Comparison of ENCODE assay signal across 20 cellular contexts in the genomic region with DNA sequence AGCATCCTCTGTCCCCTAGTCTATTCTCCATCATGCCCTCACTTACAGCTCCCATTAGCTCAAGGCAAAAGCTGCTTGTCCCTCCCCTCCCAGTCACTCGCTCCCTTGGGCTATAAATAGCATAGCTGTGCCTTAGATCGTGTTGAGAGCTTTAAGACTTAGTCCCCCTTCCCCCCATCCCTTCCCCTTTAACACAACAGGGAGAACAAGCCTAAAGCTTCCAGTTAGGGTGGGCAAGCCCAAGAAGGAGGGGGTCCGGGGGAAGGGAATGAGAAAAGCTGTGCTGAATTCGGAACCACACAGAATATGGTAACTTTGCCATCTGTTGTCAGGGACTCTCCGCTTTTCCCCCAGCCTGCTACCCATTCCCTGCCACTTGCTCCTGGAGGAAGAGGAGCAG. TPM values are rescaled to one million over a fixed set of nuclear protein-coding genes. Genes with fewer than 3 reads are reported as not detected.
A peak's percentile ranks its signal among the peaks of the same experiment; 100 is the strongest.
DNase-seq lines count a peak whose midpoint lies in the region; ATAC-seq and TF ChIP-seq lines count a peak whose summit lies in the region.
"Had no signal": no experiment of that assay in that cellular context is flagged by ENCODE, and none has a peak within 500 bp of the region (broad histone marks: within the 10 kb centered on the region; RNA-seq: fewer than 3 reads in every experiment).

No MANE protein-coding gene starts in this region.

- no peak overlapping the region for H4K8ac ChIP-seq in trophoblast cell (ENCODE audit: low read depth, low read length)

- ATAC-seq in HCT116, result no peak
- ATAC-seq in right cardiac atrium, result peak; percentile 69 to 78
- no peak for ATAC-seq in HG02588 (IDR thresholded peaks at IDR 0.05; ENCODE audit: unreplicated experiment)
- ATAC-seq in GM19463 (IDR thresholded peaks at IDR 0.05; ENCODE audit: unreplicated experiment), result no peak
- no peak for ATAC-seq in GM18858 (IDR thresholded peaks at IDR 0.05; ENCODE audit: unreplicated experiment)
- no peak for ATAC-seq in activated CD4-positive, CD25-positive, alpha-beta regulatory T cell treated with anti-CD3 and anti-CD28 coated beads, Interleukin-2, amount 50 U/mL, for 24 hours
- ATAC-seq: CD8-positive, alpha-beta T cell; sciatic nerve had no signal

- H3K9me2 ChIP-seq in HCT116 (ENCODE audit: insufficient read depth), result no peaks in the 10 kb centered on the region

- DNase-seq in HCT116 (ENCODE audit: low read depth, low spot score) (no peak), right cardiac atrium (no peak), trophoblast cell (no peak)
- DNase-seq: activated CD4-positive, alpha-beta memory T cell treated with anti-CD3 and anti-CD28 coated beads, Interleukin-2, amount 10 ng/mL, durations not matched to agents 7 days and 5 days; activated effector memory CD4-positive, alpha-beta T cell treated with Interleukin-2 at 50 U/mL for 16 hours; brain microvascular endothelial cell; CD8-positive, alpha-beta T cell; immature natural killer cell; KG1; naive B cell; NCI-H1417 treated with DMSO at 0.1 percent for 48 hours; NCI-H510A treated with DMSO at 0.1 percent for 48 hours; Peyer's patch; T-helper 2 cell had no signal

- H3K18ac ChIP-seq in trophoblast cell (ENCODE audit: low read length), result no peak overlapping the region

- no peaks in the 10 kb centered on the region for H3K27me3 ChIP-seq in HCT116 (ENCODE audit: insufficient read depth, low read length)
- H3K27me3 ChIP-seq in right cardiac atrium (ENCODE audit: control insufficient read depth, insufficient read depth), result no peaks in the 10 kb centered on the region
- no peaks in the 10 kb centered on the region for H3K27me3 ChIP-seq in trophoblast cell (ENCODE audit: insufficient read depth, low read length)
- H3K27me3 ChIP-seq: brain microvascular endothelial cell, Peyer's patch had no signal

- H3K79me2 ChIP-seq in HCT116 (ENCODE audit: insufficient read depth, low read length) (no peaks in the 10 kb centered on the region), trophoblast cell (ENCODE audit: control insufficient read depth, insufficient read depth, low read length, poor library complexity) (no peaks in the 10 kb centered on the region)

- H2AK5ac ChIP-seq in trophoblast cell (ENCODE audit: low read length), result no peak overlapping the region

- peak overlapping the region; percentile 11; the same call in 1 of the 2 replicates for H3K4me2 ChIP-seq in HCT116 (ENCODE audit: low read length)
- no peak overlapping the region for H3K4me2 ChIP-seq in trophoblast cell (ENCODE audit: low read length)

- no peak for TF ChIP-seq POLR2A in HCT116 (IDR thresholded peaks at IDR 0.05; ENCODE audit: borderline replicate concordance, extremely low read depth, insufficient read depth, insufficient read length)

- TF ChIP-seq RAD21 in HCT116 (IDR thresholded peaks at IDR 0.05; ENCODE audit: low read depth), result no peak

- H4K20me1 ChIP-seq in HCT116 (ENCODE audit: insufficient read depth), result no peaks in the 10 kb centered on the region

- no peak overlapping the region for H2BK120ac ChIP-seq in trophoblast cell (ENCODE audit: insufficient read depth, low read length, poor library complexity)

- CTCF ChIA-PET in HCT116 (lab: Charles Lee), result interaction anchor here (1.2 kb wide), 1 partner anchor 64 kb away, joined by 5 read pairs; no protein-coding TSS in a partner anchor

- H3K4me1 ChIP-seq in HCT116 (ENCODE audit: control insufficient read depth in 1 of 2, insufficient read depth in 2 of 2, low read length in 2 of 2), result peaks cover 7 to 10% of the 10 kb centered on the region in 2 experiments; a peak in 3 of 4 replicates
- no peaks in the 10 kb centered on the region for H3K4me1 ChIP-seq in right cardiac atrium (ENCODE audit: control insufficient read depth, insufficient read depth, low read length)
- peaks cover 0 to 4% of the 10 kb centered on the region in 2 experiments for H3K4me1 ChIP-seq in trophoblast cell (ENCODE audit: control insufficient read depth in 1 of 2, insufficient read depth in 2 of 2, low read length in 2 of 2)
- H3K4me1 ChIP-seq: Peyer's patch had no signal

- H2BK5ac ChIP-seq in trophoblast cell (ENCODE audit: low read depth, low read length, poor library complexity), result no peak overlapping the region

- H3K4ac ChIP-seq in trophoblast cell (ENCODE audit: low read depth, low read length), result no peak overlapping the region

- H3K27ac ChIP-seq in HCT116 (ENCODE audit: low read depth, low read length), result no peak overlapping the region
- peak overlapping the region; percentile 62 for H3K27ac ChIP-seq in angular gyrus (ENCODE audit: low read depth, low read length)
- no peak overlapping the region for H3K27ac ChIP-seq in right cardiac atrium (ENCODE audit: low read length)
- H3K27ac ChIP-seq in trophoblast cell (ENCODE audit: low read depth, low read length), result no peak overlapping the region
- H3K27ac ChIP-seq: brain microvascular endothelial cell had no signal

- no TSS peak for BruUV-seq in HCT116 (replicated peaks; lab: Mats Ljungman, UMichigan)

- H3K23ac ChIP-seq in trophoblast cell (ENCODE audit: low read length), result peak overlapping the region; percentile 78

- H2AFZ ChIP-seq in HCT116 (ENCODE audit: low read depth, low read length, poor library complexity, severe bottlenecking), result no peak overlapping the region
- H2AFZ ChIP-seq in trophoblast cell (ENCODE audit: insufficient read depth, low read length, poor library complexity), result no peak overlapping the region

- POLR2A ChIA-PET in HCT116 (lab: Charles Lee), result no interaction called here

- RAD21 ChIA-PET in HCT116 (lab: Charles Lee; ENCODE audit: low non-redundant PET in 1 of 2, low total read pairs in 2 of 2, uncharacterized antibody in 2 of 2, unreplicated experiment in 2 of 2), result no interaction called here

- intact Hi-C loops in HCT116 (cut with micrococcal nuclease), result no loop called here
- intact Hi-C loops in right cardiac atrium (cut with DNase I), result loop anchor here in 1 of 4 donors (5.0 kb wide), 1 partner anchor 50 kb away; no protein-coding TSS in a partner anchor

- H3K36me3 ChIP-seq in HCT116 (ENCODE audit: control insufficient read depth in 1 of 2, insufficient read depth in 2 of 2, low read length in 2 of 2) (no peaks in the 10 kb centered on the region), trophoblast cell (ENCODE audit: control insufficient read depth in 1 of 2, insufficient read depth in 2 of 2, low read length in 2 of 2) (no peaks in the 10 kb centered on the region)
- H3K36me3 ChIP-seq: brain microvascular endothelial cell, Peyer's patch had no signal

- H3K9ac ChIP-seq in HCT116 (ENCODE audit: low read length) (no peak overlapping the region), trophoblast cell (ENCODE audit: low read length) (no peak overlapping the region)

- no peak overlapping the region for H3K4me3 ChIP-seq in HCT116 (replicated peaks in 1 of 2; ENCODE audit: low read depth in 1 of 2, low read length in 2 of 2)
- H3K4me3 ChIP-seq in right cardiac atrium (ENCODE audit: low read length), result no peak overlapping the region
- peak overlapping the region; percentile 33 for H3K4me3 ChIP-seq in trophoblast cell (ENCODE audit: low read depth, low read length)
- H3K4me3 ChIP-seq: Peyer's patch had no signal

- no peak for TF ChIP-seq CTCF in HCT116 (IDR thresholded peaks at IDR 0.05 in 2 of 3, conservative IDR thresholded peaks at IDR 0.05 in 1 of 3; ENCODE audit: borderline replicate concordance in 1 of 3, insufficient read depth in 1 of 3, low read depth in 2 of 3, low read length in 2 of 3)

- H3K9me3 ChIP-seq in HCT116 (ENCODE audit: control insufficient read depth in 1 of 2, insufficient read depth in 1 of 2, low read depth in 1 of 2, low read length in 2 of 2) (no peaks in the 10 kb centered on the region), right cardiac atrium (ENCODE audit: control insufficient read depth, low read length) (no peaks in the 10 kb centered on the region), trophoblast cell (ENCODE audit: insufficient read depth, low read depth, low read length) (no peaks in the 10 kb centered on the region)
- H3K9me3 ChIP-seq: Peyer's patch had no signal

- no peak overlapping the region for H2BK12ac ChIP-seq in trophoblast cell (ENCODE audit: low read length)

- H3K79me1 ChIP-seq in trophoblast cell (ENCODE audit: low read length), result no peaks in the 10 kb centered on the region

- no peak overlapping the region for H3K14ac ChIP-seq in trophoblast cell (ENCODE audit: low read length)

- no peak overlapping the region for H4K12ac ChIP-seq in trophoblast cell (ENCODE audit: low read depth, low read length)

- H4K91ac ChIP-seq in trophoblast cell (ENCODE audit: low read depth, low read length), result no peak overlapping the region

- WGBS in right cardiac atrium, result 36% methylated on average over 5 of the region's 5 CpGs
- WGBS in trophoblast cell (ENCODE audit: extremely low coverage, insufficient coverage, insufficient read length), result no CpG with 5 or more reads among the region's 5 CpGs

TF ChIP-seq in HCT116, 20 proteins besides CTCF, POLR2A, EP300 and RAD21 (continues in another document):
- no peak for TF ChIP-seq FOSL1 (IDR thresholded peaks at IDR 0.05; ENCODE audit: low read depth)
- TF ChIP-seq SP1 (IDR thresholded peaks at IDR 0.05; ENCODE audit: low read depth), result no peak
- TF ChIP-seq CEBPB (IDR thresholded peaks at IDR 0.05; ENCODE audit: low read depth), result no peak
- TF ChIP-seq EZH2phosphoT487 (IDR thresholded peaks at IDR 0.05; ENCODE audit: borderline replicate concordance), result no peak
- TF ChIP-seq POLR2AphosphoS5 (IDR thresholded peaks at IDR 0.05; ENCODE audit: low read depth, low read length), result no peak
- no peak for TF ChIP-seq TCF7L2 (IDR thresholded peaks at IDR 0.05; ENCODE audit: borderline replicate concordance, extremely low read depth, insufficient read depth, insufficient read length)
- no peak for TF ChIP-seq SIN3A (IDR thresholded peaks at IDR 0.05; ENCODE audit: low read depth)

RNA-seq across cellular contexts. Expression of gene HIGD1B, which starts 4.9 kb away (rescaled TPM):
- total RNA-seq in HCT116 (2021; ENCODE audit: unreplicated experiment) (not detected), right cardiac atrium (1 to 10 TPM; 1.6 to 5.5 (median 3.6) TPM)
- 0.32 and 0.48 TPM in 2 replicates for polyA plus RNA-seq in HCT116 (2012)
- polyA plus RNA-seq in right cardiac atrium, result 10.3 TPM
- polyA plus RNA-seq in trophoblast cell (2013), result not detected in 2 replicates
- total RNA-seq: activated CD4-positive, alpha-beta memory T cell treated with anti-CD3 and anti-CD28 coated beads, Interleukin-2, amount 10 ng/mL, durations not matched to agents 7 days and 5 days; CD8-positive, alpha-beta T cell; Peyer's patch had no signal
- polyA plus RNA-seq: immature natural killer cell had no signal

RNA-seq across cellular contexts. Expression of gene GJC1, which starts 12.7 kb away (rescaled TPM):
- 62.4 TPM for total RNA-seq in HCT116 (2021; ENCODE audit: unreplicated experiment)
- 22.6 and 27.0 TPM in 2 replicates for polyA plus RNA-seq in HCT116 (2012)
- 10 to 100 TPM; 35.2 to 64.0 (median 48.5) TPM for total RNA-seq in right cardiac atrium
- polyA plus RNA-seq in right cardiac atrium, result 20.8 TPM
- polyA plus RNA-seq in trophoblast cell (2013), result 17.0 and 18.0 TPM in 2 replicates
- total RNA-seq: CD8-positive, alpha-beta T cell had no signal
- polyA plus RNA-seq: immature natural killer cell had no signal

RNA-seq across cellular contexts. Expression of gene EFTUD2, which starts 56.5 kb away (rescaled TPM):
- total RNA-seq in HCT116 (2021; ENCODE audit: unreplicated experiment) (150 TPM), right cardiac atrium (10 to 100 TPM; 54.8 to 73.0 (median 59.5) TPM)
- 98.2 and 101 TPM in 2 replicates for polyA plus RNA-seq in HCT116 (2012)
- 27.7 TPM for polyA plus RNA-seq in right cardiac atrium
- 51.3 and 52.9 TPM in 2 replicates for polyA plus RNA-seq in trophoblast cell (2013)

Comparison
In these comparisons a context has a peak if more than half of its experiments do, and no peak if none do; other contexts are left out.
1. ATAC-seq: peak in right cardiac atrium (2 of 2); none in HCT116 (single experiment), HG02588 (single experiment), GM19463 (single experiment), GM18858 (single experiment) and activated CD4-positive, CD25-positive, alpha-beta regulatory T cell treated with anti-CD3 and anti-CD28 coated beads, Interleukin-2, amount 50 U/mL, for 24 hours (0 of 2).